ENCODE assay signal across 1 cellular context in the genomic region with DNA sequence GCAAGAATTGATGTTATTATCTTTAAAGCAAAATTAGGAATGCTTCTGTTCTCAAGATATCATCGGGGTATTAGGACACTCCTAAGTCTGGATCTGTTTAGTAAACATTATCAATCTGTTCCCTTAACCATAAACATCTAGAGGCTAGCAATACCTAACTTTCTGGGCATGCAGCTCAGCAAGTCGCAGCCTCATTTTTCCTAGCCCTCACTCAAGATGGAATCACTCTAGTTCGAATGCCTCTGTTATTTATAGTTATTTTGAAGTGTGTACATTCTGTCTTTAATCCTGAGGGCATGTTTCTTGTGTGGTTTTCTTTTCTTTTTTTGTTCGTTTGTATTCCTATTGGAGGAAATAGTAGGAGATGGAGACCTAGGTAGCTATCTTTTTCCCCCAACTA.
TF ChIP-seq lines count a peak whose summit lies in the region.

No MANE protein-coding gene starts in this region.

TF ChIP-seq in IMR-90, 13 proteins besides CTCF, POLR2A, EP300 and RAD21 (continued from another document):
- no peak for TF ChIP-seq FOS (IDR thresholded peaks at IDR 0.05; ENCODE audit: low read depth, low read length)
